Comparison of ENCODE assay signal across 14 cellular contexts in genomic region chr3:24235121-24235520, GRCh38.
DNase-seq lines count a peak whose midpoint lies in the region; ATAC-seq and TF ChIP-seq lines count a peak whose summit lies in the region.
"Had no signal": no experiment of that assay in that cellular context is flagged by ENCODE, and none has a peak within 500 bp of the region (broad histone marks: within the 10 kb centered on the region; RNA-seq: fewer than 3 reads in every experiment).

No MANE protein-coding gene starts in this region.

- H3K27me3 ChIP-seq in body of pancreas = no peaks in the 10 kb centered on the region

- peak; percentile 54 for ATAC-seq in HG03432 (IDR thresholded peaks at IDR 0.05; ENCODE audit: unreplicated experiment)
- ATAC-seq in body of pancreas = peak; percentile 75
- peak; percentile 75 to 77 for ATAC-seq in stimulated activated naive B cell treated with anti-CD40 and anti-IgM and Interleukin-4, amounts not matched to agents 10 μg/mL and 1 μg/mL and 100 μg/mL, for 72 hours (replicated peaks)
- no peak for ATAC-seq in T-cell (replicated peaks in 1 of 4)
- no peak for ATAC-seq in HG02884 (IDR thresholded peaks at IDR 0.05; ENCODE audit: unreplicated experiment)
- ATAC-seq: WTC11 had no signal

- intact Hi-C loops in body of pancreas (cut with DNase I) = no loop called here

- DNase-seq in SIG-M5 treated with dmso at 0.1 percent for 504 hours (lab: John Stamatoyannopoulos, UW; ENCODE audit: unreplicated experiment) (peak; percentile 1), SIG-M5 (lab: John Stamatoyannopoulos, UW) (no peak), body of pancreas (peak in 3 of 4 donors; percentile 14 to 32 (median 19)), T-cell (no peak)
- DNase-seq in stimulated activated naive B cell treated with anti-CD40 and anti-IgM and Interleukin-4, amounts not matched to agents 10 μg/mL and 1 μg/mL and 100 μg/mL, for 72 hours = peak; percentile 1
- DNase-seq in central memory CD4-positive, alpha-beta T cell = no peak
- DNase-seq: activated CD8-positive, alpha-beta memory T cell treated with anti-CD3 and anti-CD28 coated beads, Interleukin-2, amount 50 U/mL, for 4 hours; COR-L47; nucleus accumbens had no signal

- H3K4me3 ChIP-seq in body of pancreas = no peak overlapping the region
- H3K4me3 ChIP-seq: skin epidermis had no signal

- H3K9me3 ChIP-seq in body of pancreas = no peaks in the 10 kb centered on the region

- 47 to 52% methylated on average over 3 of the region's 3 CpGs for WGBS in body of pancreas, 2 donors

- no peak overlapping the region for H3K4me3 Mint-ChIP-seq in stimulated activated naive B cell treated with anti-CD40 and anti-IgM and Interleukin-4, amounts not matched to agents 10 μg/mL and 1 μg/mL and 100 μg/mL, for 72 hours
- no peak overlapping the region for H3K4me3 Mint-ChIP-seq in T-cell
- H3K4me3 Mint-ChIP-seq: dendritic cell treated with granulocyte-macrophage colony-stimulating factor and Interleukin-4, amounts not matched to agents 40 ng/mL and 50 ng/mL, for 4 days; WTC11 had no signal

- TF ChIP-seq CTCF in body of pancreas (IDR thresholded peaks at IDR 0.05) = no peak

- POLR2A ChIA-PET in T-cell (lab: Charles Lee) = no interaction called here

- no peaks in the 10 kb centered on the region for H3K36me3 ChIP-seq in body of pancreas (replicated peaks in 1 of 2; ENCODE audit: insufficient read depth in 1 of 2, low read depth in 2 of 2)

- H3K4me1 ChIP-seq in body of pancreas = peaks cover 20% of the 10 kb centered on the region

- H3K27me3 Mint-ChIP-seq in stimulated activated naive B cell treated with anti-CD40 and anti-IgM and Interleukin-4, amounts not matched to agents 10 μg/mL and 1 μg/mL and 100 μg/mL, for 72 hours = no peaks in the 10 kb centered on the region
- peaks cover 0 to 2% of the 10 kb centered on the region in 2 donors for H3K27me3 Mint-ChIP-seq in T-cell

- H3K9me3 Mint-ChIP-seq in stimulated activated naive B cell treated with anti-CD40 and anti-IgM and Interleukin-4, amounts not matched to agents 10 μg/mL and 1 μg/mL and 100 μg/mL, for 72 hours = no peaks in the 10 kb centered on the region
- H3K9me3 Mint-ChIP-seq in T-cell = no peaks in the 10 kb centered on the region
- H3K9me3 Mint-ChIP-seq: dendritic cell treated with granulocyte-macrophage colony-stimulating factor and Interleukin-4, amounts not matched to agents 40 ng/mL and 50 ng/mL, for 4 days; WTC11 had no signal

- peaks cover 0 to 4% of the 10 kb centered on the region in 2 donors for H3K36me3 Mint-ChIP-seq in stimulated activated naive B cell treated with anti-CD40 and anti-IgM and Interleukin-4, amounts not matched to agents 10 μg/mL and 1 μg/mL and 100 μg/mL, for 72 hours
- H3K36me3 Mint-ChIP-seq in T-cell = no peaks in the 10 kb centered on the region
- H3K36me3 Mint-ChIP-seq: WTC11 had no signal

- H3K27ac Mint-ChIP-seq in stimulated activated naive B cell treated with anti-CD40 and anti-IgM and Interleukin-4, amounts not matched to agents 10 μg/mL and 1 μg/mL and 100 μg/mL, for 72 hours = no peak overlapping the region
- no peak overlapping the region for H3K27ac Mint-ChIP-seq in T-cell
- H3K27ac Mint-ChIP-seq: dendritic cell treated with granulocyte-macrophage colony-stimulating factor and Interleukin-4, amounts not matched to agents 40 ng/mL and 50 ng/mL, for 4 days; WTC11 had no signal

- peaks cover 15 to 26% of the 10 kb centered on the region in 2 donors for H3K4me1 Mint-ChIP-seq in stimulated activated naive B cell treated with anti-CD40 and anti-IgM and Interleukin-4, amounts not matched to agents 10 μg/mL and 1 μg/mL and 100 μg/mL, for 72 hours
- H3K4me1 Mint-ChIP-seq in T-cell = no peaks in the 10 kb centered on the region

- H3K27ac ChIP-seq in body of pancreas = peak overlapping the region in 1 of 4 donors; percentile 8
- H3K27ac ChIP-seq: skin epidermis had no signal

- TF ChIP-seq POLR2A in body of pancreas (IDR thresholded peaks at IDR 0.05) = no peak

- CTCF ChIA-PET in T-cell (lab: Charles Lee) = interaction anchor here (0.6 to 1.1 kb wide), 2 partner anchors 346 to 347 kb away, joined by 3 read pairs; no protein-coding TSS in a partner anchor

Comparison
In these comparisons a context has a peak if more than half of its experiments do, and no peak if none do; other contexts are left out.
1. DNase-seq: peak in SIG-M5 treated with dmso at 0.1 percent for 504 hours (single experiment), body of pancreas (3 of 4) and stimulated activated naive B cell treated with anti-CD40 and anti-IgM and Interleukin-4, amounts not matched to agents 10 μg/mL and 1 μg/mL and 100 μg/mL, for 72 hours (single experiment); none in SIG-M5 (single experiment), central memory CD4-positive, alpha-beta T cell (single experiment) and T-cell (0 of 34).
2. ATAC-seq: peak in HG03432 (single experiment), body of pancreas (single experiment) and stimulated activated naive B cell treated with anti-CD40 and anti-IgM and Interleukin-4, amounts not matched to agents 10 μg/mL and 1 μg/mL and 100 μg/mL, for 72 hours (2 of 2); none in T-cell (0 of 4) and HG02884 (single experiment).